13 cellular contexts compared by ENCODE assay signal in genomic region chr11:65042899-65043298, GRCh38. TPM values are rescaled to one million over a fixed set of nuclear protein-coding genes. Genes with fewer than 3 reads are reported as not detected.
DNase-seq lines count a peak whose midpoint lies in the region; ATAC-seq and TF ChIP-seq lines count a peak whose summit lies in the region.
"Had no signal": no experiment of that assay in that cellular context is flagged by ENCODE, and none has a peak within 500 bp of the region (broad histone marks: within the 10 kb centered on the region; RNA-seq: fewer than 3 reads in every experiment).

No MANE protein-coding gene starts in this region.

- DNase-seq in Caco-2 (no peak), T-cell (no peak), glutamatergic neuron (no peak), NCI-H1436 (lab: John Stamatoyannopoulos, UW) (no peak)
- no peak for DNase-seq in effector memory CD4-positive, alpha-beta T cell
- DNase-seq: activated CD4-positive, alpha-beta T cell treated with anti-CD3 and anti-CD28 coated beads for 48 hours; effector CD4-positive, alpha-beta T cell; NCI-H1417; NCI-H526 treated with DMSO at 0.1 percent for 48 hours; stimulated activated naive CD4-positive, alpha-beta T cell treated with Interleukin-2 at 50 U/mL for 16 hours had no signal

- H3K27me3 ChIP-seq in Caco-2 (replicated peaks; ENCODE audit: control insufficient read depth, insufficient read depth, low read length): no peaks in the 10 kb centered on the region
- no peaks in the 10 kb centered on the region for H3K27me3 ChIP-seq in effector memory CD4-positive, alpha-beta T cell (replicated peaks; ENCODE audit: control insufficient read depth, insufficient read depth, low read length, poor library complexity, severe bottlenecking)

- intact Hi-C loops in Caco-2 (cut with micrococcal nuclease; ENCODE audit: unreplicated experiment): loop anchor here (5.0 kb wide), 1 partner anchor 34 kb away; no protein-coding TSS in a partner anchor

- CTCF ChIA-PET in Caco-2 (lab: Charles Lee): no interaction called here
- CTCF ChIA-PET in T-cell (lab: Charles Lee): no interaction called here

- peaks cover 7% of the 10 kb centered on the region for H3K36me3 ChIP-seq in Caco-2 (ENCODE audit: control insufficient read depth, insufficient read depth, low read length)
- H3K36me3 ChIP-seq in effector memory CD4-positive, alpha-beta T cell (ENCODE audit: control insufficient read depth, insufficient read depth, low read length): peaks cover 17% of the 10 kb centered on the region

- H3K27me3 Mint-ChIP-seq in Caco-2 (ENCODE audit: insufficient read depth, unreplicated experiment) (no peaks in the 10 kb centered on the region), T-cell (no peaks in the 10 kb centered on the region), glutamatergic neuron (ENCODE audit: unreplicated experiment) (peaks cover 8% of the 10 kb centered on the region)

- H3K27ac ChIP-seq in 22Rv1: 0 out of 2 replicates have a peak overlapping the region, but pooled peaks have one; percentile 7
- H3K27ac ChIP-seq in effector memory CD4-positive, alpha-beta T cell (ENCODE audit: insufficient read depth, low read length, poor library complexity, severe bottlenecking): no peak overlapping the region

- H3K27ac Mint-ChIP-seq in Caco-2 (ENCODE audit: unreplicated experiment) (no peak overlapping the region), T-cell (no peak overlapping the region), glutamatergic neuron (ENCODE audit: unreplicated experiment) (no peak overlapping the region)

- H3K4me1 ChIP-seq in Caco-2: peaks cover 11% of the 10 kb centered on the region; the same call in 1 of the 2 replicates
- peaks cover 3% of the 10 kb centered on the region for H3K4me1 ChIP-seq in effector memory CD4-positive, alpha-beta T cell (ENCODE audit: control insufficient read depth, insufficient read depth, low read length, poor library complexity, severe bottlenecking)

- ATAC-seq in T-cell (replicated peaks in 1 of 4) (no peak), esophagus mucosa (no peak), HG03378 (IDR thresholded peaks at IDR 0.05; ENCODE audit: unreplicated experiment) (no peak)

- H3K9me3 ChIP-seq in Caco-2: no peaks in the 10 kb centered on the region
- no peaks in the 10 kb centered on the region for H3K9me3 ChIP-seq in effector memory CD4-positive, alpha-beta T cell (ENCODE audit: control insufficient read depth, low read length)

- no peak overlapping the region for H3K4me3 ChIP-seq in Caco-2 (ENCODE audit: low read depth, low read length)
- no peak overlapping the region for H3K4me3 ChIP-seq in effector memory CD4-positive, alpha-beta T cell (ENCODE audit: insufficient read depth, low read depth, low read length, poor library complexity, severe bottlenecking)

- H3K9me3 Mint-ChIP-seq in Caco-2 (ENCODE audit: unreplicated experiment) (no peaks in the 10 kb centered on the region), T-cell (no peaks in the 10 kb centered on the region), glutamatergic neuron (ENCODE audit: unreplicated experiment) (peaks cover 4% of the 10 kb centered on the region)

- no TSS peak for BruUV-seq in Caco-2 (replicated peaks; lab: Mats Ljungman, UMichigan)

- peak overlapping the region; percentile 89 for H3K4me3 Mint-ChIP-seq in Caco-2 (ENCODE audit: unreplicated experiment)
- H3K4me3 Mint-ChIP-seq in T-cell: peak overlapping the region; percentile 74 to 85 (median 80)
- H3K4me3 Mint-ChIP-seq in glutamatergic neuron (ENCODE audit: unreplicated experiment): peak overlapping the region; percentile 90

- POLR2A ChIA-PET in Caco-2 (lab: Charles Lee) (no interaction called here), T-cell (lab: Charles Lee) (no interaction called here)

- TF ChIP-seq CTCF in 22Rv1 (IDR thresholded peaks at IDR 0.05) (no peak), Caco-2 (IDR thresholded peaks at IDR 0.05; ENCODE audit: insufficient read depth in 1 of 2, low read depth in 1 of 2, low read length in 1 of 2, severe bottlenecking in 1 of 2, unreplicated experiment in 1 of 2) (no peak), glutamatergic neuron (IDR thresholded peaks at IDR 0.05; ENCODE audit: partially characterized antibody, unreplicated experiment) (no peak)

- no peaks in the 10 kb centered on the region for H3K4me1 Mint-ChIP-seq in Caco-2 (ENCODE audit: low read depth, unreplicated experiment)
- H3K4me1 Mint-ChIP-seq in T-cell: peaks cover 24 to 38% (median 31%) of the 10 kb centered on the region in 3 donors
- peaks cover 3% of the 10 kb centered on the region for H3K4me1 Mint-ChIP-seq in glutamatergic neuron (ENCODE audit: low read depth, unreplicated experiment)

- peaks cover 30% of the 10 kb centered on the region for H3K36me3 Mint-ChIP-seq in Caco-2 (ENCODE audit: insufficient read depth, unreplicated experiment)
- peaks cover 8% of the 10 kb centered on the region for H3K36me3 Mint-ChIP-seq in T-cell
- H3K36me3 Mint-ChIP-seq in glutamatergic neuron (ENCODE audit: unreplicated experiment): no peaks in the 10 kb centered on the region

RNA-seq across cellular contexts. Expression of gene SAC3D1, which starts 1.9 kb away (rescaled TPM):
- total RNA-seq in Caco-2 (2022) (21.2 and 21.6 TPM in 2 replicates), T-cell (10 to 100 TPM in 3 of 5 donors, 1 to 10 TPM in 2; 3.1 to 16.9 (median 14.5) TPM), glutamatergic neuron (ENCODE audit: unreplicated experiment) (14.4 TPM), esophagus mucosa (11.3 TPM)

RNA-seq across cellular contexts. Expression of gene NAALADL1, which starts 15.5 kb away (rescaled TPM):
- total RNA-seq in Caco-2 (2022): 0.16 and 0.23 TPM in 2 replicates
- total RNA-seq in T-cell: 10 to 100 TPM; 10.2 to 30.1 (median 26.1) TPM
- total RNA-seq in glutamatergic neuron (ENCODE audit: unreplicated experiment): 1.6 TPM
- total RNA-seq in esophagus mucosa: 2.7 TPM

RNA-seq across cellular contexts. Expression of gene SNX15, which starts 15.7 kb away (rescaled TPM):
- 35.5 and 35.8 TPM in 2 replicates for total RNA-seq in Caco-2 (2022)
- 10 to 100 TPM; 19.6 to 28.6 (median 25.4) TPM for total RNA-seq in T-cell
- 40.4 TPM for total RNA-seq in glutamatergic neuron (ENCODE audit: unreplicated experiment)
- total RNA-seq in esophagus mucosa: 12.2 TPM

RNA-seq across cellular contexts. Expression of gene ARL2, which starts 28.9 kb away (rescaled TPM):
- total RNA-seq in Caco-2 (2022): 91.7 and 103 TPM in 2 replicates
- 10 to 100 TPM; 19.7 to 44.3 (median 39.5) TPM for total RNA-seq in T-cell
- 68.4 TPM for total RNA-seq in glutamatergic neuron (ENCODE audit: unreplicated experiment)
- total RNA-seq in esophagus mucosa: 43.9 TPM

RNA-seq across cellular contexts. Expression of gene CDCA5, which starts 40.9 kb away (rescaled TPM):
- total RNA-seq in Caco-2 (2022) (67.0 and 71.1 TPM in 2 replicates), T-cell (1 to 10 TPM; 1.2 to 4.2 (median 1.7) TPM), glutamatergic neuron (ENCODE audit: unreplicated experiment) (7.7 TPM), esophagus mucosa (14.1 TPM)
